18 cellular contexts compared by ENCODE assay signal in the genomic region with DNA sequence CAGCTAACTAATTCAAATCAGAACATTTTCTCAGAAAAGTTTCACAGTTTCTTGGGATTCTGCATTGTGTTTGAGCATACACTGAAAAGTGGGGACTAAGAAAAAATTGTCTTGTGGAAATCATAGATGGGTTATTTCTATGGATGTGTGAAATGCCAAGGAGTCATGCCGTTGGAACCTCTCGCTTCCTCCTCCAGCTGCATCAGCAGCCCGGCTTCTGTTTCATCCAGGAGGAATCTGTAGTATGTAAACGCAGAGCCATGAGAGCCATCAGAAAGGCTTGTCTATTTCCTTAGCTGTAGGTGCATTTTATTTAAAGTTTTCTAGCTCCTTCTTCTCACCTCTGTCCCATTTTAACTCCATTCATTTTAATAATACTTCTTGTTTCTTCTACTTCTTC.
A peak's percentile ranks its signal among the peaks of the same experiment; 100 is the strongest.
DNase-seq lines count a peak whose midpoint lies in the region; ATAC-seq and TF ChIP-seq lines count a peak whose summit lies in the region.
"Had no signal": no experiment of that assay in that cellular context is flagged by ENCODE, and none has a peak within 500 bp of the region (broad histone marks: within the 10 kb centered on the region; RNA-seq: fewer than 3 reads in every experiment).

No MANE protein-coding gene starts in this region.

- H3K4me3 ChIP-seq in brain microvascular endothelial cell (ENCODE audit: low read depth, low read length) (no peak overlapping the region), colonic mucosa (no peak overlapping the region)
- H3K4me3 ChIP-seq: uterus had no signal

- in situ Hi-C loops in brain microvascular endothelial cell (cut with HindIII; ENCODE audit: low pct_ligation_motif_present, low sequenced_read_pairs), result no loop called here

- no peaks in the 10 kb centered on the region for H3K4me1 ChIP-seq in colonic mucosa
- H3K4me1 ChIP-seq: uterus had no signal

- no peaks in the 10 kb centered on the region for H3K9me3 ChIP-seq in colonic mucosa
- H3K9me3 ChIP-seq: uterus had no signal

- H3K9ac ChIP-seq in colonic mucosa (ENCODE audit: low read depth in 2 of 2, low read length in 2 of 2), result no peak overlapping the region

- TF ChIP-seq CTCF in brain microvascular endothelial cell (IDR thresholded peaks at IDR 0.05; ENCODE audit: low read depth, low read length, missing control alignments), result no peak
- TF ChIP-seq CTCF in colonic mucosa (IDR thresholded peaks at IDR 0.05), result no peak

- intact Hi-C loops in colonic mucosa (cut with DNase I), result no loop called here

- ATAC-seq in HG03108 (IDR thresholded peaks at IDR 0.05; ENCODE audit: unreplicated experiment), result no peak
- ATAC-seq: HepG2 had no signal

- DNase-seq in AG08395 (ENCODE audit: low spot score) (peak; percentile 69), HS-5 (ENCODE audit: low read depth) (peak; percentile 33), brain microvascular endothelial cell (peak; percentile 40), kidney glomerular epithelial cell (lab: John Stamatoyannopoulos, UW) (peak; percentile 54), NCI-H82 (lab: John Stamatoyannopoulos, UW) (no peak), colonic mucosa (no peak), OCI-M1 (lab: John Stamatoyannopoulos, UW) (no peak)
- DNase-seq: activated CD4-positive, alpha-beta memory T cell treated with anti-CD3 and anti-CD28 coated beads, Interleukin-2, amount 10 ng/mL, durations not matched to agents 7 days and 5 days; AML-193; Calu3; H9; NCI-H2029 treated with DMSO at 0.1 percent for 48 hours; NCI-H774; retina; uterus had no signal

- H3K27ac ChIP-seq in brain microvascular endothelial cell (no peak overlapping the region), colonic mucosa (no peak overlapping the region)
- H3K27ac ChIP-seq: uterus, VCaP had no signal

- H3K36me3 ChIP-seq in brain microvascular endothelial cell (replicated peaks) (no peaks in the 10 kb centered on the region), colonic mucosa (no peaks in the 10 kb centered on the region)
- H3K36me3 ChIP-seq: uterus had no signal

- H3K27me3 ChIP-seq in brain microvascular endothelial cell (replicated peaks), result no peaks in the 10 kb centered on the region
- H3K27me3 ChIP-seq in colonic mucosa, result no peaks in the 10 kb centered on the region
- H3K27me3 ChIP-seq: uterus had no signal

Comparison
In these comparisons a context has a peak if more than half of its experiments do, and no peak if none do; other contexts are left out.
1. DNase-seq: peak in AG08395 (single experiment), HS-5 (single experiment), brain microvascular endothelial cell (single experiment) and kidney glomerular epithelial cell (single experiment); none in NCI-H82 (single experiment), colonic mucosa (single experiment) and OCI-M1 (single experiment).